20 cellular contexts compared by ENCODE assay signal in the genomic region with DNA sequence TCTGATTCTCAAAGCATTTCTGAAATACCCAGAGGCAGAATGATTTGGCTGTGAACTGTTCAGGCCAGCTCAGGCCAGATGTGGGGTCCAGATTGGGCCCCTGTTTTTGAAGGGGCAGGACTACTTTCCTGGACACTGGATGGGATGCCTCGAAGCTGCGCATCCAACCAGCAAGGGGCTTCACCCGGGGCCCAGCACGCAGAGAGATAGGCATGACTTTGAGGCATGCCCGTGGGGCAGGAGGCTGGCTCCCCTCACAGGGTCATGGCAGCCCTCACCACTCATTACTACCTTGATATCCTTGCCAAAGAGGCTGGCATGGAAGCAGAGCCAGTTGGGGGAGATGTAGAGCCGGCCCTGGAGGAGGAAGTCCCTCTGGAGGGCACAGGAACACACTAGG. TPM values are rescaled to one million over a fixed set of nuclear protein-coding genes. Genes with fewer than 3 reads are reported as not detected.
DNase-seq lines count a peak whose midpoint lies in the region; FAIRE-seq and TF ChIP-seq lines count a peak whose summit lies in the region.
"Had no signal": no experiment of that assay in that cellular context is flagged by ENCODE, and none has a peak within 500 bp of the region (broad histone marks: within the 10 kb centered on the region; RNA-seq: fewer than 3 reads in every experiment).

No MANE protein-coding gene starts in this region.

- H3K27ac ChIP-seq in RWPE1 (peak overlapping the region; percentile 48), mammary epithelial cell (ENCODE audit: insufficient read depth, low read depth, low read length) (no peak overlapping the region), spleen (no peak overlapping the region), small intestine (ENCODE audit: low read depth in 1 of 2, low read length in 1 of 2) (no peak overlapping the region), OCI-LY7 (ENCODE audit: low read depth, low read length, poor library complexity, severe bottlenecking) (no peak overlapping the region)
- H3K27ac ChIP-seq: BLaER1 treated with 17β-estradiol and CSF1 and Interleukin-3, amounts not matched to agents 10 nM and 100 nM had no signal

- intact Hi-C loops in Caco-2 (cut with micrococcal nuclease; ENCODE audit: unreplicated experiment), result no loop called here
- intact Hi-C loops in mammary epithelial cell (cut with micrococcal nuclease), result no loop called here
- intact Hi-C loops in spleen (cut with DNase I; ENCODE audit: low total_unique reads), result no loop called here
- intact Hi-C loops in OCI-LY7 (cut with micrococcal nuclease; ENCODE audit: unreplicated experiment), result no loop called here

- no peaks in the 10 kb centered on the region for H3K9me3 ChIP-seq in Caco-2
- no peaks in the 10 kb centered on the region for H3K9me3 ChIP-seq in mammary epithelial cell (replicated peaks; ENCODE audit: insufficient read depth, low read length)
- H3K9me3 ChIP-seq in spleen, result no peaks in the 10 kb centered on the region
- H3K9me3 ChIP-seq in small intestine (ENCODE audit: control insufficient read depth, low read depth), result no peaks in the 10 kb centered on the region
- H3K9me3 ChIP-seq in OCI-LY7 (ENCODE audit: low read length), result no peaks in the 10 kb centered on the region
- H3K9me3 ChIP-seq: BLaER1 treated with 17β-estradiol and CSF1 and Interleukin-3, amounts not matched to agents 10 nM and 100 nM had no signal

- in situ Hi-C loops in mammary epithelial cell (cut with MboI; ENCODE audit: low sequenced_read_pairs in 2 of 2), result loop anchor here in 1 of 2 donors (25.0 kb wide), 2 partner anchors 355 to 705 kb away; a partner anchor contains a TSS

- H3K27me3 Mint-ChIP-seq in Caco-2 (ENCODE audit: insufficient read depth, unreplicated experiment), result no peaks in the 10 kb centered on the region

- H3K79me2 ChIP-seq in mammary epithelial cell (ENCODE audit: insufficient read depth, low read length), result no peaks in the 10 kb centered on the region
- no peaks in the 10 kb centered on the region for H3K79me2 ChIP-seq in OCI-LY7 (ENCODE audit: insufficient read depth, low read depth, low read length)

- TSS peak; percentile 42 for BruUV-seq in Caco-2 (replicated peaks; lab: Mats Ljungman, UMichigan)
- no TSS peak for BruUV-seq in mammary epithelial cell (replicated peaks; lab: Mats Ljungman, UMichigan)
- no TSS peak for BruUV-seq in OCI-LY7 (replicated peaks; lab: Mats Ljungman, UMichigan)

- H3K4me3 Mint-ChIP-seq in Caco-2 (ENCODE audit: unreplicated experiment), result no peak overlapping the region
- H3K4me3 Mint-ChIP-seq: CD4-positive, alpha-beta memory T cell; H9 had no signal

- H3K4me3 ChIP-seq in Caco-2 (ENCODE audit: low read depth, low read length) (no peak overlapping the region), mammary epithelial cell (replicated peaks in 1 of 3; ENCODE audit: insufficient read depth in 1 of 3, low read depth in 2 of 3, low read length in 3 of 3) (no peak overlapping the region), spleen (no peak overlapping the region), small intestine (ENCODE audit: low read depth in 1 of 2, low read length in 2 of 2) (no peak overlapping the region), OCI-LY7 (ENCODE audit: low read depth, low read length, poor library complexity, severe bottlenecking) (no peak overlapping the region)
- H3K4me3 ChIP-seq: BLaER1 treated with 17β-estradiol and CSF1 and Interleukin-3, amounts not matched to agents 10 nM and 100 nM; GM12878 had no signal

- WGBS in mammary epithelial cell (ENCODE audit: low coverage, missing lambda C conversion rate), result 59% methylated on average over 5 of the region's 6 CpGs
- 67 to 82% (median 75%) methylated on average over 1 to 6 of the region's 6 CpGs for WGBS in spleen, 5 donors
- WGBS in small intestine, 3 donors, result 74 to 90% (median 76%) methylated on average over 6 of the region's 6 CpGs

- H3K36me3 Mint-ChIP-seq in Caco-2 (ENCODE audit: insufficient read depth, unreplicated experiment), result peaks cover 9% of the 10 kb centered on the region
- H3K36me3 Mint-ChIP-seq: CD4-positive, alpha-beta memory T cell had no signal

- H3K27me3 ChIP-seq in Caco-2 (replicated peaks; ENCODE audit: control insufficient read depth, insufficient read depth, low read length) (no peaks in the 10 kb centered on the region), mammary epithelial cell (ENCODE audit: insufficient read depth, low read length) (no peaks in the 10 kb centered on the region), spleen (replicated peaks in 1 of 7) (peaks cover 0 to 16% (median 0%) of the 10 kb centered on the region in 7 donors), small intestine (ENCODE audit: control insufficient read depth in 2 of 2, insufficient read depth in 2 of 2, low read length in 2 of 2) (no peaks in the 10 kb centered on the region)
- H3K27me3 ChIP-seq: BLaER1 treated with 17β-estradiol and CSF1 and Interleukin-3, amounts not matched to agents 10 nM and 100 nM had no signal

- H2AFZ ChIP-seq in mammary epithelial cell (ENCODE audit: low read depth, low read length) (no peak overlapping the region), OCI-LY7 (ENCODE audit: low read length) (no peak overlapping the region)

- H3K9ac ChIP-seq in mammary epithelial cell (ENCODE audit: insufficient read depth, low read length), result no peak overlapping the region
- H3K9ac ChIP-seq: BLaER1 treated with 17β-estradiol and CSF1 and Interleukin-3, amounts not matched to agents 10 nM and 100 nM had no signal

- dilution Hi-C loops in mammary epithelial cell (cut with HindIII; ENCODE audit: low sequenced_read_pairs), result no loop called here

- H3K9me2 ChIP-seq in OCI-LY7 (ENCODE audit: insufficient read depth, low read length), result no peaks in the 10 kb centered on the region

- H3K9me3 Mint-ChIP-seq in Caco-2 (ENCODE audit: unreplicated experiment), result no peaks in the 10 kb centered on the region
- H3K9me3 Mint-ChIP-seq: CD4-positive, alpha-beta memory T cell; H9 had no signal

- TF ChIP-seq POLR2A in spleen (IDR thresholded peaks at IDR 0.05), result no peak

- H3K4me1 ChIP-seq in Caco-2 (peaks cover 40% of the 10 kb centered on the region), mammary epithelial cell (ENCODE audit: insufficient read depth, low read length) (peaks cover 43% of the 10 kb centered on the region), spleen (no peaks in the 10 kb centered on the region), small intestine (ENCODE audit: control insufficient read depth in 2 of 2, insufficient read depth in 1 of 2, low read depth in 1 of 2, low read length in 1 of 2) (peaks cover 0 to 5% of the 10 kb centered on the region in 2 donors), OCI-LY7 (ENCODE audit: insufficient read depth, low read length, poor library complexity, severe bottlenecking) (no peaks in the 10 kb centered on the region)

- peak overlapping the region; percentile 81 for H3K27ac Mint-ChIP-seq in Caco-2 (ENCODE audit: unreplicated experiment)

- peaks cover 8% of the 10 kb centered on the region for H3K4me1 Mint-ChIP-seq in Caco-2 (ENCODE audit: low read depth, unreplicated experiment)

- DNase-seq in Caco-2 (no peak), RWPE1 (ENCODE audit: low spot score) (no peak), mammary epithelial cell (no peak), spleen (peak; percentile 49), small intestine (no peak), GM03348 (ENCODE audit: low spot score) (no peak), OCI-LY7 (ENCODE audit: low spot score) (no peak), T1000 (lab: John Stamatoyannopoulos, UW) (no peak)
- DNase-seq: ACHN; CD4-positive, alpha-beta memory T cell; DMS153; DND-41; GF-D8; GOT3; H9 had no signal

- H3K4me2 ChIP-seq in mammary epithelial cell (ENCODE audit: insufficient read depth, low read depth, low read length), result peak overlapping the region; percentile 74
- no peak overlapping the region for H3K4me2 ChIP-seq in OCI-LY7 (ENCODE audit: low read length)

- H4K20me1 ChIP-seq in mammary epithelial cell (ENCODE audit: insufficient read depth, low read length) (no peaks in the 10 kb centered on the region), OCI-LY7 (ENCODE audit: insufficient read depth, low read length) (no peaks in the 10 kb centered on the region)
- H4K20me1 ChIP-seq: BLaER1 treated with 17β-estradiol and CSF1 and Interleukin-3, amounts not matched to agents 10 nM and 100 nM had no signal

- H3K36me3 ChIP-seq in Caco-2 (ENCODE audit: control insufficient read depth, insufficient read depth, low read length) (no peaks in the 10 kb centered on the region), mammary epithelial cell (ENCODE audit: insufficient read depth, low read length) (no peaks in the 10 kb centered on the region), spleen (no peaks in the 10 kb centered on the region), small intestine (ENCODE audit: control insufficient read depth in 2 of 2, insufficient read depth in 2 of 2, low read length in 2 of 2) (no peaks in the 10 kb centered on the region), OCI-LY7 (ENCODE audit: insufficient read depth, low read length) (no peaks in the 10 kb centered on the region)
- H3K36me3 ChIP-seq: BLaER1 treated with 17β-estradiol and CSF1 and Interleukin-3, amounts not matched to agents 10 nM and 100 nM had no signal

- TF ChIP-seq CTCF in Caco-2 (IDR thresholded peaks at IDR 0.05; ENCODE audit: insufficient read depth in 1 of 2, low read depth in 1 of 2, low read length in 1 of 2, severe bottlenecking in 1 of 2, unreplicated experiment in 1 of 2) (no peak), RWPE1 (conservative IDR thresholded peaks at IDR 0.05; ENCODE audit: low read depth) (no peak), mammary epithelial cell (conservative IDR thresholded peaks at IDR 0.05 in 1 of 2, IDR thresholded peaks at IDR 0.05 in 1 of 2; ENCODE audit: extremely low read depth in 1 of 2, insufficient read depth in 1 of 2, low read depth in 1 of 2, low read length in 2 of 2) (no peak), spleen (IDR thresholded peaks at IDR 0.05 in 8 of 11, conservative IDR thresholded peaks at IDR 0.05 in 3 of 11) (no peak), OCI-LY7 (conservative IDR thresholded peaks at IDR 0.05; ENCODE audit: low read length) (no peak)

- no peak for FAIRE-seq in small intestine (lab: Jason Lieb, UNC)
- FAIRE-seq: D721Med, GM12878, GM18507 had no signal

- CTCF ChIA-PET in Caco-2 (lab: Charles Lee) (no interaction called here), RWPE1 (lab: Yijun Ruan, JAX) (interaction anchor here (0.5 to 2.0 kb wide), 3 partner anchors 11 to 1064 kb away, joined by 4 to 5 read pairs (median 4); no protein-coding TSS in a partner anchor), mammary epithelial cell (lab: Charles Lee; ENCODE audit: low non-redundant PET) (no interaction called here), OCI-LY7 (lab: Charles Lee; ENCODE audit: unreplicated experiment) (no interaction called here)

- POLR2A ChIA-PET in Caco-2 (lab: Charles Lee) (no interaction called here), RWPE1 (lab: Yijun Ruan, JAX; ENCODE audit: low non-redundant PET) (no interaction called here), OCI-LY7 (lab: Charles Lee) (no interaction called here)

RNA-seq across cellular contexts. Expression of a gene that starts 30.1 kb away (rescaled TPM):
- total RNA-seq in Caco-2 (2022), result 1.2 and 2.0 TPM in 2 replicates
- 10 to 100 TPM; 16.0 to 45.0 TPM for total RNA-seq in mammary epithelial cell
- 13.0 TPM for polyA plus RNA-seq in mammary epithelial cell
- polyA minus RNA-seq in mammary epithelial cell, result 14.2 TPM
- total RNA-seq in spleen, result under 1 TPM in 1 of 7 donors, not detected in 6; 0.34 TPM
- polyA plus RNA-seq in spleen, result under 1 TPM; 0.03 to 0.11 (median 0.06) TPM
- 1 to 10 TPM in 2 of 3 donors, under 1 TPM in 1; 0.67 to 7.0 (median 1.4) TPM for polyA plus RNA-seq in small intestine
- total RNA-seq in OCI-LY7 (2014; rRNA removed; shearing (Covaris generic)), result not detected in 2 replicates
- not detected in 2 replicates for total RNA-seq in OCI-LY7 (2022)
- total RNA-seq: A172; CD4-positive, alpha-beta memory T cell; GM12878 had no signal
- polyA plus RNA-seq: CD4-positive, alpha-beta memory T cell had no signal

RNA-seq across cellular contexts. Expression of a gene that starts 49.2 kb away (rescaled TPM):
- total RNA-seq in Caco-2 (2022) (2.0 and 3.4 TPM in 2 replicates), mammary epithelial cell (1 to 10 TPM; 2.7 to 4.0 TPM), spleen (1 to 10 TPM in 6 of 7 donors, under 1 TPM in 1; 0.93 to 3.0 (median 1.5) TPM), OCI-LY7 (2022) (3.9 and 4.6 TPM in 2 replicates)
- polyA plus RNA-seq in mammary epithelial cell (2.0 TPM), spleen (1 to 10 TPM in 1 of 3 donors, under 1 TPM in 2; 0.57 to 1.5 (median 0.89) TPM), small intestine (1 to 10 TPM in 1 of 3 donors, under 1 TPM in 2; 0.81 to 1.9 (median 0.89) TPM)
- not detected for polyA minus RNA-seq in mammary epithelial cell
- 0.69 and 2.8 TPM in 2 replicates for total RNA-seq in OCI-LY7 (2014; rRNA removed; shearing (Covaris generic))

RNA-seq across cellular contexts. Expression of a gene that starts 49.5 kb away (rescaled TPM):
- total RNA-seq in Caco-2 (2022), result 71.9 and 76.0 TPM in 2 replicates
- 10 to 100 TPM; 43.2 to 55.2 TPM for total RNA-seq in mammary epithelial cell
- 8.7 TPM for polyA plus RNA-seq in mammary epithelial cell
- polyA minus RNA-seq in mammary epithelial cell, result 187 TPM
- 10 to 100 TPM; 45.0 to 80.9 (median 57.7) TPM for total RNA-seq in spleen
- 1 to 10 TPM; 1.7 to 2.4 (median 2.1) TPM for polyA plus RNA-seq in spleen
- 1 to 10 TPM; 1.6 to 3.6 (median 1.6) TPM for polyA plus RNA-seq in small intestine
- total RNA-seq in OCI-LY7 (2014; rRNA removed; shearing (Covaris generic)), result 26.2 and 26.4 TPM in 2 replicates
- 119 and 125 TPM in 2 replicates for total RNA-seq in OCI-LY7 (2022)
